ENCODE assay signal across 9 cellular contexts in the genomic region with DNA sequence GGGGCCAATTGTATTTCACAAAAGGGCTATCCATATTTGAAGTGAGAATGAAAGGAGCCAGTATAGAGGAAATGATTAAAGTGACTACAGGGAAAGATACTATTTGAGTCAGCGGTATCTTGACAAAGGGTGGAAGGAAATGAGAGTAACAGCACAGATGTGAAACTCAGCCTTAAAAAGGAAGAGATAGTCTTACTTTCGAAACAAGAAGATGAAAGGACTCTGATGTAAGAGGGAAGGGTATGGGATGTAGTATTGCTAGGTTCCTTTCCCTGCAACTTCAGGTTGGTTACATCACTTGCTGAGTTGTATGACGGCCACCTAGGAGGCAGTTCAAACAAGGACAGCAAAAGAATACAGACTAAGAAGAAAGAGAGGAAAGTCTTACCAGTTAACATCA. TPM values are rescaled to one million over a fixed set of nuclear protein-coding genes. Genes with fewer than 3 reads are reported as not detected.
DNase-seq lines count a peak whose midpoint lies in the region; ATAC-seq and TF ChIP-seq lines count a peak whose summit lies in the region.
"Had no signal": no experiment of that assay in that cellular context is flagged by ENCODE, and none has a peak within 500 bp of the region (broad histone marks: within the 10 kb centered on the region; RNA-seq: fewer than 3 reads in every experiment).

No MANE protein-coding gene starts in this region.

- DNase-seq in GM06990 (ENCODE audit: extremely low read depth, insufficient read length) (peak; percentile 59), HuH-7.5 (ENCODE audit: low spot score) (no peak), NCI-H1417 (lab: John Stamatoyannopoulos, UW) (no peak)
- DNase-seq in activated naive CD8-positive, alpha-beta T cell treated with anti-CD3 and anti-CD28 coated beads for 36 hours: peak; percentile 24
- peak; percentile 32 to 53 for DNase-seq in stimulated activated naive CD8-positive, alpha-beta T cell treated with anti-CD3 and anti-CD28 coated beads, Interleukin-15, amount 100 ng/mL, for 72 hours
- DNase-seq in NK-92 treated with Interleukin-12 subunit alpha and Interleukin-12 subunit beta, amount 100 ng/mL, for 24 hours (lab: John Stamatoyannopoulos, UW): no peak
- DNase-seq: pancreas had no signal

- peaks cover 9% of the 10 kb centered on the region for H3K9me3 Mint-ChIP-seq in activated naive CD8-positive, alpha-beta T cell treated with anti-CD3 and anti-CD28 coated beads for 36 hours
- no peaks in the 10 kb centered on the region for H3K9me3 Mint-ChIP-seq in stimulated activated naive CD8-positive, alpha-beta T cell treated with anti-CD3 and anti-CD28 coated beads, Interleukin-15, amount 100 ng/mL, for 72 hours

- no peak for TF ChIP-seq CTCF in GM06990 (IDR thresholded peaks at IDR 0.05; ENCODE audit: insufficient read depth, low read length, poor library complexity, severe bottlenecking)

- ATAC-seq in GM21390 (IDR thresholded peaks at IDR 0.05; ENCODE audit: unreplicated experiment): peak; percentile 99
- ATAC-seq in HG03520 (IDR thresholded peaks at IDR 0.05; ENCODE audit: unreplicated experiment): peak; percentile 97
- ATAC-seq in stimulated activated naive CD8-positive, alpha-beta T cell treated with anti-CD3 and anti-CD28 coated beads, Interleukin-15, amount 100 ng/mL, for 72 hours: peak; percentile 98

- peak overlapping the region; percentile 86 for H3K27ac Mint-ChIP-seq in activated naive CD8-positive, alpha-beta T cell treated with anti-CD3 and anti-CD28 coated beads for 36 hours
- H3K27ac Mint-ChIP-seq in stimulated activated naive CD8-positive, alpha-beta T cell treated with anti-CD3 and anti-CD28 coated beads, Interleukin-15, amount 100 ng/mL, for 72 hours: peak overlapping the region; percentile 89 to 98

- H3K27me3 Mint-ChIP-seq in activated naive CD8-positive, alpha-beta T cell treated with anti-CD3 and anti-CD28 coated beads for 36 hours: no peaks in the 10 kb centered on the region
- no peaks in the 10 kb centered on the region for H3K27me3 Mint-ChIP-seq in stimulated activated naive CD8-positive, alpha-beta T cell treated with anti-CD3 and anti-CD28 coated beads, Interleukin-15, amount 100 ng/mL, for 72 hours

- no peak overlapping the region for H3K4me3 ChIP-seq in GM06990 (replicated peaks; ENCODE audit: low read depth, low read length)
- H3K4me3 ChIP-seq: pancreas had no signal

- H3K27me3 ChIP-seq in GM06990 (replicated peaks; ENCODE audit: control insufficient read depth, insufficient read depth, low read length): no peaks in the 10 kb centered on the region
- H3K27me3 ChIP-seq: pancreas had no signal

- peaks cover 38% of the 10 kb centered on the region for H3K36me3 Mint-ChIP-seq in activated naive CD8-positive, alpha-beta T cell treated with anti-CD3 and anti-CD28 coated beads for 36 hours

- peak overlapping the region; percentile 50 for H3K4me3 Mint-ChIP-seq in activated naive CD8-positive, alpha-beta T cell treated with anti-CD3 and anti-CD28 coated beads for 36 hours
- peak overlapping the region; percentile 62 to 88 for H3K4me3 Mint-ChIP-seq in stimulated activated naive CD8-positive, alpha-beta T cell treated with anti-CD3 and anti-CD28 coated beads, Interleukin-15, amount 100 ng/mL, for 72 hours

- no peaks in the 10 kb centered on the region; the same call in 1 of the 2 replicates for H3K36me3 ChIP-seq in GM06990 (ENCODE audit: control insufficient read depth, insufficient read depth, low read length)
- H3K36me3 ChIP-seq: pancreas had no signal

- H3K4me1 Mint-ChIP-seq in activated naive CD8-positive, alpha-beta T cell treated with anti-CD3 and anti-CD28 coated beads for 36 hours: peaks cover 40% of the 10 kb centered on the region
- peaks cover 42% of the 10 kb centered on the region for H3K4me1 Mint-ChIP-seq in stimulated activated naive CD8-positive, alpha-beta T cell treated with anti-CD3 and anti-CD28 coated beads, Interleukin-15, amount 100 ng/mL, for 72 hours

RNA-seq across cellular contexts. Expression of gene CISD1, which starts 13.7 kb away (rescaled TPM):
- total RNA-seq in activated naive CD8-positive, alpha-beta T cell treated with anti-CD3 and anti-CD28 coated beads for 36 hours: 10 to 100 TPM; 65.0 to 65.4 TPM

RNA-seq across cellular contexts. Expression of gene IPMK, which starts 14.9 kb away (rescaled TPM):
- 10 to 100 TPM; 10.1 to 10.3 TPM for total RNA-seq in activated naive CD8-positive, alpha-beta T cell treated with anti-CD3 and anti-CD28 coated beads for 36 hours

RNA-seq across cellular contexts. Expression of gene UBE2D1, which starts 52.2 kb away (rescaled TPM):
- 10 to 100 TPM; 14.7 to 14.8 TPM for total RNA-seq in activated naive CD8-positive, alpha-beta T cell treated with anti-CD3 and anti-CD28 coated beads for 36 hours

Comparison
In these comparisons a context has a peak if more than half of its experiments do, and no peak if none do; other contexts are left out.
1. DNase-seq: peak in GM06990 (single experiment), activated naive CD8-positive, alpha-beta T cell treated with anti-CD3 and anti-CD28 coated beads for 36 hours (single experiment) and stimulated activated naive CD8-positive, alpha-beta T cell treated with anti-CD3 and anti-CD28 coated beads, Interleukin-15, amount 100 ng/mL, for 72 hours (2 of 2); none in HuH-7.5 (single experiment), NCI-H1417 (0 of 3) and NK-92 treated with Interleukin-12 subunit alpha and Interleukin-12 subunit beta, amount 100 ng/mL, for 24 hours (single experiment).
2. Peak in every context shown above with its lines, with median percentiles within 50 percentile points of each other: ATAC-seq.